Comparison of ENCODE assay signal across 19 cellular contexts in the genomic region with DNA sequence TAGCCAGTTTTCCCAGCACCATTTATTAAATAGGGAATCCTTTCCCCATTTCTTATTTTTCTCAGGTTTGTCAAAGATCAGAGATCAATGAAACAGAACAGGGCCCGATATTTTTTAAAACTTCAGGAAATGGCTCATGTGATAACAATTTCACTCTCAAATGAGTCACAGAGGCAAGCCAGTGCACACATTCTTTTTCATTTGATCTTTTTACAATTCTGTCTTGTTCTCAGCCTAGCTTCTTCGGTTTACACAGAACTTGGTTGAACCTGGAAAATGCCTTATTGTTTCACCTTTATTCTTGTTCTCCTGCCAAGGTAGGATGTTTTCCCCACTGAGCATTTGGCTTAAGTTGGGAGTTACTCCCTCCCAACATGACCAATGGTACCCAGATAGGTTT.
DNase-seq lines count a peak whose midpoint lies in the region; ATAC-seq and TF ChIP-seq lines count a peak whose summit lies in the region.
"Had no signal": no experiment of that assay in that cellular context is flagged by ENCODE, and none has a peak within 500 bp of the region (broad histone marks: within the 10 kb centered on the region; RNA-seq: fewer than 3 reads in every experiment).

No MANE protein-coding gene starts in this region.

- H3K36me3 Mint-ChIP-seq in CD4-positive, alpha-beta T cell (ENCODE audit: low read depth) = no peaks in the 10 kb centered on the region
- H3K36me3 Mint-ChIP-seq: activated naive CD8-positive, alpha-beta T cell treated with anti-CD3 and anti-CD28 coated beads, Interleukin-2, amount 10 ng/mL, durations not matched to agents 7 days and 5 days had no signal

- TF ChIP-seq POLR2A in suprapubic skin (IDR thresholded peaks at IDR 0.05) = no peak

- CTCF ChIA-PET in AG04450 (lab: Charles Lee) = no interaction called here
- CTCF ChIA-PET in CD4-positive, alpha-beta T cell (lab: Charles Lee) = no interaction called here

- POLR2A ChIA-PET in AG04450 (lab: Yijun Ruan, JAX) = no interaction called here
- POLR2A ChIA-PET in CD4-positive, alpha-beta T cell (lab: Charles Lee) = no interaction called here

- TF ChIP-seq CTCF in AG04450 (IDR thresholded peaks at IDR 0.05; ENCODE audit: low read depth, low read length) (no peak), brain microvascular endothelial cell (IDR thresholded peaks at IDR 0.05; ENCODE audit: low read depth, low read length, missing control alignments) (no peak), suprapubic skin (IDR thresholded peaks at IDR 0.05) (no peak)
- no peak for TF ChIP-seq CTCF in CD4-positive, alpha-beta T cell (IDR thresholded peaks at IDR 0.05)

- ATAC-seq in CD4-positive, alpha-beta T cell (ENCODE audit: poor library complexity) = no peak
- ATAC-seq in GM21528 (IDR thresholded peaks at IDR 0.05; ENCODE audit: low FRiP score, unreplicated experiment) = no peak
- ATAC-seq: T-helper 17 cell had no signal

- intact Hi-C loops in CD4-positive, alpha-beta T cell (cut with DNase I, micrococcal nuclease) = no loop called here

- H3K4me3 Mint-ChIP-seq in CD4-positive, alpha-beta T cell = no peak overlapping the region
- H3K4me3 Mint-ChIP-seq: activated naive CD8-positive, alpha-beta T cell treated with anti-CD3 and anti-CD28 coated beads, Interleukin-2, amount 10 ng/mL, durations not matched to agents 7 days and 5 days; T-helper 17 cell had no signal

- H3K9me3 ChIP-seq in AG04450 (ENCODE audit: control insufficient read depth, insufficient read depth, low read length) = no peaks in the 10 kb centered on the region
- H3K9me3 ChIP-seq in CD4-positive, alpha-beta T cell (ENCODE audit: control insufficient read depth, low read length) = no peaks in the 10 kb centered on the region
- H3K9me3 ChIP-seq in suprapubic skin = no peaks in the 10 kb centered on the region
- H3K9me3 ChIP-seq: neutrophil, Peyer's patch had no signal

- no peaks in the 10 kb centered on the region for H3K4me1 Mint-ChIP-seq in CD4-positive, alpha-beta T cell (ENCODE audit: low read depth)
- H3K4me1 Mint-ChIP-seq: activated naive CD8-positive, alpha-beta T cell treated with anti-CD3 and anti-CD28 coated beads, Interleukin-2, amount 10 ng/mL, durations not matched to agents 7 days and 5 days; T-helper 17 cell had no signal

- TF ChIP-seq EP300 in suprapubic skin (IDR thresholded peaks at IDR 0.05) = no peak

- H3K4me3 ChIP-seq in AG04450 (ENCODE audit: low read depth, low read length) (peak overlapping the region; percentile 11; the same call in 1 of the 2 replicates), brain microvascular endothelial cell (ENCODE audit: low read depth, low read length) (no peak overlapping the region), suprapubic skin (no peak overlapping the region)
- H3K4me3 ChIP-seq: Peyer's patch, spleen had no signal

- peaks cover 11% of the 10 kb centered on the region for H3K9me3 Mint-ChIP-seq in CD4-positive, alpha-beta T cell
- H3K9me3 Mint-ChIP-seq: activated naive CD8-positive, alpha-beta T cell treated with anti-CD3 and anti-CD28 coated beads, Interleukin-2, amount 10 ng/mL, durations not matched to agents 7 days and 5 days had no signal

- WGBS in suprapubic skin = 24% methylated on average over 2 of the region's 2 CpGs

- H3K4me1 ChIP-seq in suprapubic skin = no peaks in the 10 kb centered on the region
- H3K4me1 ChIP-seq: Peyer's patch, spleen had no signal

- DNase-seq in AG04450 (ENCODE audit: low read depth, low spot score) (peak; percentile 32), LHCN-M2 (ENCODE audit: low read depth) (peak; percentile 46), brain microvascular endothelial cell (peak; percentile 40), hepatic stellate cell (ENCODE audit: low spot score) (peak; percentile 16), suprapubic skin (ENCODE audit: low spot score in 2 of 2) (no peak), NCI-H2227 treated with DMSO at 0.1 percent for 48 hours (lab: John Stamatoyannopoulos, UW) (no peak)
- no peak for DNase-seq in CD4-positive, alpha-beta T cell
- DNase-seq: activated CD4-positive, CD25-positive, alpha-beta regulatory T cell treated with anti-CD3 and anti-CD28 coated beads, Interleukin-2, amount 50 U/mL, for 72 hours; activated naive CD8-positive, alpha-beta T cell treated with anti-CD3 and anti-CD28 coated beads, Interleukin-2, amount 10 ng/mL, durations not matched to agents 7 days and 5 days; cortex of kidney; midbrain; NCI-H1694; NCI-H526; Peyer's patch; spleen; T-helper 17 cell had no signal

- in situ Hi-C loops in brain microvascular endothelial cell (cut with HindIII; ENCODE audit: low pct_ligation_motif_present, low sequenced_read_pairs) = no loop called here

- H3K27ac ChIP-seq in AG04450 (ENCODE audit: low read depth, low read length) = peak overlapping the region; percentile 75
- peak overlapping the region; percentile 53 for H3K27ac ChIP-seq in brain microvascular endothelial cell
- no peak overlapping the region for H3K27ac ChIP-seq in CD4-positive, alpha-beta T cell (ENCODE audit: low read depth, low read length)
- no peak overlapping the region for H3K27ac ChIP-seq in suprapubic skin
- H3K27ac ChIP-seq: KMS-11, neutrophil, Peyer's patch, spleen had no signal

- H3K27ac Mint-ChIP-seq in CD4-positive, alpha-beta T cell = no peak overlapping the region
- H3K27ac Mint-ChIP-seq: activated naive CD8-positive, alpha-beta T cell treated with anti-CD3 and anti-CD28 coated beads, Interleukin-2, amount 10 ng/mL, durations not matched to agents 7 days and 5 days; T-helper 17 cell had no signal

- H3K36me3 ChIP-seq in brain microvascular endothelial cell (replicated peaks) = no peaks in the 10 kb centered on the region
- H3K36me3 ChIP-seq in suprapubic skin = no peaks in the 10 kb centered on the region
- H3K36me3 ChIP-seq: neutrophil, Peyer's patch, spleen had no signal

- H3K27me3 ChIP-seq in AG04450 (ENCODE audit: control insufficient read depth, insufficient read depth, low read length) (no peaks in the 10 kb centered on the region), brain microvascular endothelial cell (replicated peaks) (no peaks in the 10 kb centered on the region), suprapubic skin (no peaks in the 10 kb centered on the region)
- no peaks in the 10 kb centered on the region for H3K27me3 ChIP-seq in CD4-positive, alpha-beta T cell (ENCODE audit: control insufficient read depth, insufficient read depth, low read length)
- H3K27me3 ChIP-seq: neutrophil, Peyer's patch, spleen had no signal

- H3K27me3 Mint-ChIP-seq in CD4-positive, alpha-beta T cell = no peaks in the 10 kb centered on the region
- H3K27me3 Mint-ChIP-seq: activated naive CD8-positive, alpha-beta T cell treated with anti-CD3 and anti-CD28 coated beads, Interleukin-2, amount 10 ng/mL, durations not matched to agents 7 days and 5 days; T-helper 17 cell had no signal

Comparison
In these comparisons a context has a peak if more than half of its experiments do, and no peak if none do; other contexts are left out.
1. DNase-seq: peak in AG04450 (single experiment), LHCN-M2 (single experiment), brain microvascular endothelial cell (single experiment) and hepatic stellate cell (single experiment); none in CD4-positive, alpha-beta T cell (0 of 10), suprapubic skin (0 of 2) and NCI-H2227 treated with DMSO at 0.1 percent for 48 hours (single experiment).
2. H3K27ac ChIP-seq: peak in AG04450 (single experiment) and brain microvascular endothelial cell (single experiment); none in CD4-positive, alpha-beta T cell (single experiment) and suprapubic skin (single experiment).